In the genomic region with DNA sequence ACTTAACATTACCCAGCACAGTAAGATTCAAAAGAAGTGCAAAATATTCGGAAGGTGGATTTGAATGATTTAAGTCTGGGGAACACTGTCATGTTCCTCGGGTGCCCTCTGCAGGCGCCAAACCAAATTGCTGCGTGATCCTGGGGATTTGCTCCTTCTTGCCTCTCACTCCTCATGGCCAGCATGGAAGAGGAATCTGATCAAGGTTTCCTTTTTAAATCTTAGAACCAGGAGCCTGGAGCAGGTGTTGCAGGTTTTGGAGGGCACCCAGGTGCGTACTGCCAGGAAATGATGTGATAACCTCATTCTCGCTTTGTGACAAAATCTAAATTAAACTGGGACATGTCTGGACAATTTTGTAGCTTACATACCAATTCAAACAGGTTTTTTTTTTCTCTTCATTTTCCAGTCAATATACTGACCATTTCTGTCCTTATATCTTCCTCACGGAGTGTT, we compare ENCODE assay signal across 8 cellular contexts. TPM values are rescaled to one million over a fixed set of nuclear protein-coding genes. Genes with fewer than 3 reads are reported as not detected.
DNase-seq lines count a peak whose midpoint lies in the region; ATAC-seq and TF ChIP-seq lines count a peak whose summit lies in the region.

No MANE protein-coding gene starts in this region.

- no peaks in the 10 kb centered on the region for H3K36me3 ChIP-seq in naive thymus-derived CD4-positive, alpha-beta T cell (ENCODE audit: control insufficient read depth in 2 of 3, insufficient read depth in 3 of 3, low read length in 3 of 3)

- DNase-seq in GM12865 (ENCODE audit: low read depth) (peak; percentile 78), HT1080 (ENCODE audit: low read depth) (peak; percentile 80), OCI-M1 (lab: John Stamatoyannopoulos, UW) (peak; percentile 84), activated T-cell treated with anti-CD3 and anti-CD28 coated beads for 1 hour (ENCODE audit: low read depth) (peak; percentile 59), erythroblast (lab: John Stamatoyannopoulos, UW) (peak; percentile 70 to 83)
- DNase-seq in naive thymus-derived CD4-positive, alpha-beta T cell: peak; percentile 32 to 69 (median 53)
- peak; percentile 26 to 65 (median 48) for DNase-seq in stimulated activated naive CD4-positive, alpha-beta T cell (lab: John Stamatoyannopoulos, UW)

- peaks cover 0 to 4% (median 0%) of the 10 kb centered on the region in 5 donors for H3K27me3 Mint-ChIP-seq in naive thymus-derived CD4-positive, alpha-beta T cell

- POLR2A ChIA-PET in naive thymus-derived CD4-positive, alpha-beta T cell (lab: Charles Lee): no interaction called here

- intact Hi-C loops in naive thymus-derived CD4-positive, alpha-beta T cell (cut with micrococcal nuclease): loop anchor here (1.0 to 10.0 kb wide), 7 partner anchors 103 to 1957 kb away; no protein-coding TSS in a partner anchor

- no peaks in the 10 kb centered on the region for H3K36me3 Mint-ChIP-seq in naive thymus-derived CD4-positive, alpha-beta T cell

- no peaks in the 10 kb centered on the region for H3K9me3 ChIP-seq in naive thymus-derived CD4-positive, alpha-beta T cell (ENCODE audit: control insufficient read depth in 2 of 3, low read length in 3 of 3)

- H3K27ac ChIP-seq in naive thymus-derived CD4-positive, alpha-beta T cell (ENCODE audit: low read depth, low read length): no peak overlapping the region

- H3K9me3 Mint-ChIP-seq in naive thymus-derived CD4-positive, alpha-beta T cell: no peaks in the 10 kb centered on the region

- CTCF ChIA-PET in naive thymus-derived CD4-positive, alpha-beta T cell (lab: Charles Lee): interaction anchor here (0.6 to 3.8 kb wide), 8 partner anchors 9 to 453 kb away, joined by 3 to 17 read pairs (median 4); partner anchors contain the start of gene PFDN4

- no peaks in the 10 kb centered on the region for H3K4me1 ChIP-seq in naive thymus-derived CD4-positive, alpha-beta T cell (ENCODE audit: control insufficient read depth in 2 of 2, insufficient read depth in 2 of 2, low read length in 2 of 2)

- no peak overlapping the region for H3K4me3 Mint-ChIP-seq in naive thymus-derived CD4-positive, alpha-beta T cell

- TF ChIP-seq POLR2A in erythroblast (IDR thresholded peaks at IDR 0.05; ENCODE audit: low read length): no peak

- H3K27ac Mint-ChIP-seq in naive thymus-derived CD4-positive, alpha-beta T cell: no peak overlapping the region

- H3K4me1 Mint-ChIP-seq in naive thymus-derived CD4-positive, alpha-beta T cell: peaks cover 0 to 4% (median 0%) of the 10 kb centered on the region in 7 donors

- H3K27me3 ChIP-seq in naive thymus-derived CD4-positive, alpha-beta T cell (ENCODE audit: control insufficient read depth in 2 of 2, insufficient read depth in 2 of 2, low read length in 2 of 2): no peaks in the 10 kb centered on the region

- no peak overlapping the region for H3K4me3 ChIP-seq in GM12865 (ENCODE audit: low read depth, low read length)
- H3K4me3 ChIP-seq in naive thymus-derived CD4-positive, alpha-beta T cell (ENCODE audit: low read length): no peak overlapping the region

- peak; percentile 95 for TF ChIP-seq CTCF in GM12865 (IDR thresholded peaks at IDR 0.05; ENCODE audit: insufficient read depth, low read depth, low read length, missing control alignments)

- ATAC-seq in naive thymus-derived CD4-positive, alpha-beta T cell: peak; percentile 78
- ATAC-seq in GM18498 (IDR thresholded peaks at IDR 0.05; ENCODE audit: unreplicated experiment): no peak

RNA-seq across cellular contexts. Expression of gene PFDN4, which starts 8.1 kb away (rescaled TPM):
- 57.7 and 71.9 TPM in 2 replicates for total RNA-seq in HT1080 (2014; rRNA removed; shearing (Covaris generic))
- polyA plus RNA-seq in HT1080 (2015; cell fraction: cytosol; rRNA removed): 105 and 125 TPM in 2 replicates
- polyA plus RNA-seq in HT1080 (2015; cell fraction: nucleus; rRNA removed): 46.1 and 53.1 TPM in 2 replicates
- 10 to 100 TPM; 14.6 to 30.4 (median 17.7) TPM for total RNA-seq in naive thymus-derived CD4-positive, alpha-beta T cell
- polyA plus RNA-seq in naive thymus-derived CD4-positive, alpha-beta T cell: 10 to 100 TPM; 26.4 to 46.5 TPM

RNA-seq across cellular contexts. Expression of gene CYP24A1, which starts 26.0 kb away (rescaled TPM):
- total RNA-seq in HT1080 (2014; rRNA removed; shearing (Covaris generic)): 0.03 TPM in 1 of 2 replicates, not detected in the other
- polyA plus RNA-seq in HT1080 (2015; cell fraction: cytosol; rRNA removed): 0.17 and 0.47 TPM in 2 replicates
- 0.24 and 0.62 TPM in 2 replicates for polyA plus RNA-seq in HT1080 (2015; cell fraction: nucleus; rRNA removed)
- under 1 TPM in 1 of 5 experiments, not detected in 4; 0.78 TPM for total RNA-seq in naive thymus-derived CD4-positive, alpha-beta T cell
- polyA plus RNA-seq in naive thymus-derived CD4-positive, alpha-beta T cell: not detected
